ENCODE assay signal across 8 cellular contexts in the genomic region with DNA sequence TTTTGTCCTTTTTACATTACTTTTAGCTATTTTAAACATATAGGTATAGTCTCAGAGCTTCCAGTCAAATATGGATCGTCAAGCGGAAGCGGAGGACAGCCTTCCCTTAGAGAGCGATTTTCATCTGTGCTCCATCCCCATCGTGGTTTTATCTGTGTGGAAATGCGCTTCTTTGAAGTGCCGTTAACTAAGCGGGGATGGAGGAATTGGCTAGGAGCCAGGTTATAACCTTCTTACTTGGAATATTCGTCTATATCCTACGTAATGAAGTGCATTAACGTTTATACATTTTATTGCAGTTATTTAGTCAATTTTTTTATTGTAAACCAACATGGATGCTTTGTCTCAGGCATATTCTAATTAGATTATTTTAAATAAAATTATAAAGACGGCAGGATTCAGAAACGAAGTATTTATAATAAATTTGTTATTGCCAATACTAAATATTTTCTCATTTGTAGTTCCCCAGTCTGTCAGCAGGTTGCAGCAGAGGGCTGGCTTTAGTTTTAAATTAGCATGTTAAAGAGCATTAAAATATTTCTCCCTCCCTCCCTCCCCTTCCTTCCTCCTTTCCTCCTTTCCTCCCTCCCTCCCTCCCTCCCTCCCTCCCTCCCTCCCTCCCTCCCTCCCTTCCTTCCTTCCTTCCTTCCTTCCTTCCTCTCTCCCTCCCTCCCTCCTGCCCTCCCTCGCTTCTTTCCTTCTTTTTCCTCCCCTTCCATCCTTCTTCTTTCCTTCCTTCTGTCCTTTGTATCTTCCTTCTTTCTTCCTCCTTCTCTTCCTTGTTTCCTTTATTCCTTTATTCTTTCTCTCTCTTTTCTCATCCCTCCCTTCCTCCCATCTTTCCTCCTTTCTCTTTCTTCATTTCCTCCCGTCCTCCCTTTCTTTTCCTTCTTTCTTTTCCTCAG.
DNase-seq lines count a peak whose midpoint lies in the region; ATAC-seq lines count a peak whose summit lies in the region.

No MANE protein-coding gene starts in this region.

- no peaks in the 10 kb centered on the region for H3K36me3 ChIP-seq in adipocyte (ENCODE audit: control insufficient read depth, insufficient read depth, low read length, severe bottlenecking)

- H3K4me1 ChIP-seq in adipocyte (ENCODE audit: control insufficient read depth, insufficient read depth, low read length), result peaks cover 8% of the 10 kb centered on the region

- H3K27me3 ChIP-seq in adipocyte (replicated peaks; ENCODE audit: control insufficient read depth, insufficient read depth, low read length), result no peaks in the 10 kb centered on the region

- ATAC-seq in GM21576 (IDR thresholded peaks at IDR 0.05; ENCODE audit: unreplicated experiment), result no peak

- peak overlapping the region; percentile 5 for H3K4me3 ChIP-seq in adipocyte (ENCODE audit: low read length)

- H3K9me3 ChIP-seq in adipocyte (ENCODE audit: control insufficient read depth, low read length), result peaks cover 4% of the 10 kb centered on the region

- DNase-seq in activated T-cell treated with anti-CD3 and anti-CD28 coated beads for 1 hour (ENCODE audit: low read depth), result peak; percentile 5
- no peak for DNase-seq in activated T-cell treated with anti-CD3 and anti-CD28 coated beads, Interleukin-2, amount 50 U/mL, for 1 hour
- peak; percentile 53 for DNase-seq in NCI-H1105 treated with DMSO at 0.1 percent for 48 hours (lab: John Stamatoyannopoulos, UW)
- DNase-seq in adipocyte (ENCODE audit: low read depth), result peak; percentile 67
- DNase-seq in lung microvascular endothelial cell (ENCODE audit: low read depth in 2 of 2), result peak; percentile 10 to 14
- no peak for DNase-seq in effector CD8-positive, alpha-beta T cell (lab: John Stamatoyannopoulos, UW)
- no peak for DNase-seq in cerebellar nuclear complex (lab: John Stamatoyannopoulos, UW)

- peak overlapping the region; percentile 7 for H3K9ac ChIP-seq in adipocyte (ENCODE audit: low read length)

Comparison
In these comparisons a context has a peak if more than half of its experiments do, and no peak if none do; other contexts are left out.
1. DNase-seq: peak in activated T-cell treated with anti-CD3 and anti-CD28 coated beads for 1 hour (single experiment), NCI-H1105 treated with DMSO at 0.1 percent for 48 hours (single experiment), adipocyte (single experiment) and lung microvascular endothelial cell (2 of 2); none in activated T-cell treated with anti-CD3 and anti-CD28 coated beads, Interleukin-2, amount 50 U/mL, for 1 hour (single experiment), effector CD8-positive, alpha-beta T cell (single experiment) and cerebellar nuclear complex (0 of 2).